In genomic region chr7:128462427-128462826, GRCh38 we compare ENCODE assay signal across 33 cellular contexts.
"Had no signal": no experiment of that assay in that cellular context is flagged by ENCODE, and none has a peak within 500 bp of the region (broad histone marks: within the 10 kb centered on the region; RNA-seq: fewer than 3 reads in every experiment).

No MANE protein-coding gene starts in this region.

- H3K4me3 Mint-ChIP-seq: activated B cell treated with CpG ODN at 0.5 μM for 24 hours; activated CD4-positive, alpha-beta memory T cell treated with anti-CD3 and anti-CD28 coated beads for 36 hours; activated CD4-positive, alpha-beta T cell treated with anti-CD3 and anti-CD28 coated beads, Interleukin-2, amount 10 ng/mL, durations not matched to agents 24 days and 14 days; activated CD8-positive, alpha-beta T cell treated with anti-CD3 and anti-CD28 coated beads for 36 hours; activated naive CD8-positive, alpha-beta T cell treated with anti-CD3 and anti-CD28 coated beads for 36 hours; activated T-cell treated with anti-CD3 and anti-CD28 coated beads, Interleukin-2, amount 50 U/mL, for 4 hours; central memory CD8-positive, alpha-beta T cell; T-helper 1 cell treated with Interleukin-12 subunit alpha and Interleukin-12 subunit beta and Interleukin-4 antibody, amounts not matched to agents 30 μg/mL and 1 μg/mL, for 36 hours; T-helper 2 cell treated with Interferon-gamma antibody and Interleukin-4, amounts not matched to agents 5 μg/mL and 100 μg/mL, for 36 hours had no signal

- H3K9me3 Mint-ChIP-seq: activated B cell treated with CpG ODN at 0.5 μM for 24 hours; activated CD4-positive, alpha-beta memory T cell treated with anti-CD3 and anti-CD28 coated beads for 36 hours; activated CD4-positive, alpha-beta T cell treated with anti-CD3 and anti-CD28 coated beads, Interleukin-2, amount 10 ng/mL, durations not matched to agents 24 days and 14 days; activated CD8-positive, alpha-beta T cell treated with anti-CD3 and anti-CD28 coated beads for 36 hours; activated naive CD4-positive, alpha-beta T cell treated with anti-CD3 and anti-CD28 coated beads, Interleukin-2, amount 50 U/mL, for 72 hours; activated naive CD8-positive, alpha-beta T cell treated with anti-CD3 and anti-CD28 coated beads for 36 hours; activated T-cell treated with anti-CD3 and anti-CD28 coated beads, Interleukin-2, amount 50 U/mL, for 4 hours; activated T-helper 2 cell treated with anti-CD3 and anti-CD28 coated beads, Interferon-gamma antibody, Interleukin-2, Interleukin-4, amounts not matched to agents 10 μg/mL and 5 μg/mL and 100 μg/mL, durations not matched to agents 14 hours and 24 hours and 36 hours; central memory CD8-positive, alpha-beta T cell; T-helper 1 cell treated with Interleukin-12 subunit alpha and Interleukin-12 subunit beta and Interleukin-4 antibody, amounts not matched to agents 30 μg/mL and 1 μg/mL, for 36 hours; T-helper 2 cell treated with Interferon-gamma antibody and Interleukin-4, amounts not matched to agents 5 μg/mL and 100 μg/mL, for 36 hours had no signal

- H3K27me3 ChIP-seq: adrenal gland, body of pancreas, cardiac muscle cell had no signal

- H3K36me3 ChIP-seq: adrenal gland, cardiac muscle cell had no signal

- H3K27me3 Mint-ChIP-seq: activated B cell treated with CpG ODN at 0.5 μM for 24 hours; activated CD4-positive, alpha-beta memory T cell treated with anti-CD3 and anti-CD28 coated beads for 36 hours; activated CD4-positive, alpha-beta T cell treated with anti-CD3 and anti-CD28 coated beads, Interleukin-2, amount 10 ng/mL, durations not matched to agents 24 days and 14 days; activated CD8-positive, alpha-beta T cell treated with anti-CD3 and anti-CD28 coated beads for 36 hours; activated naive CD8-positive, alpha-beta T cell treated with anti-CD3 and anti-CD28 coated beads for 36 hours; central memory CD8-positive, alpha-beta T cell had no signal

- H3K27ac Mint-ChIP-seq: activated B cell treated with CpG ODN at 0.5 μM for 24 hours; activated CD4-positive, alpha-beta memory T cell treated with anti-CD3 and anti-CD28 coated beads for 36 hours; activated CD4-positive, alpha-beta T cell treated with anti-CD3 and anti-CD28 coated beads, Interleukin-2, amount 10 ng/mL, durations not matched to agents 24 days and 14 days; activated CD8-positive, alpha-beta T cell treated with anti-CD3 and anti-CD28 coated beads for 36 hours; activated naive CD4-positive, alpha-beta T cell treated with anti-CD3 and anti-CD28 coated beads, Interleukin-2, amount 50 U/mL, for 72 hours; activated naive CD8-positive, alpha-beta T cell treated with anti-CD3 and anti-CD28 coated beads for 36 hours; T-helper 1 cell treated with Interleukin-12 subunit alpha and Interleukin-12 subunit beta and Interleukin-4 antibody, amounts not matched to agents 30 μg/mL and 1 μg/mL, for 36 hours; T-helper 2 cell treated with Interferon-gamma antibody and Interleukin-4, amounts not matched to agents 5 μg/mL and 100 μg/mL, for 36 hours had no signal

- H3K4me1 ChIP-seq: adrenal gland had no signal

- H3K4me3 ChIP-seq: adrenal gland, body of pancreas, cardiac muscle cell had no signal

- H3K27ac ChIP-seq: adrenal gland, body of pancreas, cardiac muscle cell, VCaP had no signal

- DNase-seq: activated B cell treated with CpG ODN at 0.5 μM for 24 hours; activated CD4-positive, alpha-beta memory T cell treated with anti-CD3 and anti-CD28 coated beads for 36 hours; activated CD4-positive, alpha-beta T cell treated with anti-CD3 and anti-CD28 coated beads for 4 hours; activated CD4-positive, alpha-beta T cell treated with anti-CD3 and anti-CD28 coated beads, Interleukin-2, amount 10 ng/mL, durations not matched to agents 24 days and 14 days; activated CD4-positive, alpha-beta T cell treated with anti-CD3 and anti-CD28 coated beads, Interleukin-2, amount 50 U/mL, for 1 hour; activated CD4-positive, alpha-beta T cell treated with anti-CD3 and anti-CD28 coated beads, Interleukin-2, amount 50 U/mL, for 4 hours; activated CD4-positive, CD25-positive, alpha-beta regulatory T cell treated with anti-CD3 and anti-CD28 coated beads, Interleukin-2, amount 50 U/mL, for 72 hours; activated CD8-positive, alpha-beta memory T cell treated with anti-CD3 and anti-CD28 coated beads, Interleukin-2, amount 50 U/mL, for 4 hours; activated CD8-positive, alpha-beta T cell treated with anti-CD3 and anti-CD28 coated beads for 36 hours; activated effector memory CD4-positive, alpha-beta T cell treated with Interleukin-2 at 50 U/mL for 16 hours; activated gamma-delta T cell; activated naive CD4-positive, alpha-beta T cell treated with anti-CD3 and anti-CD28 coated beads, Interleukin-2, amount 50 U/mL, for 16 hours; activated naive CD4-positive, alpha-beta T cell treated with Interleukin-2 at 50 U/mL for 16 hours; activated naive CD8-positive, alpha-beta T cell treated with anti-CD3 and anti-CD28 coated beads for 36 hours; activated T-cell treated with anti-CD3 and anti-CD28 coated beads for 4 hours; activated T-cell treated with anti-CD3 and anti-CD28 coated beads, Interleukin-2, amount 50 U/mL, for 1 hour; activated T-cell treated with anti-CD3 and anti-CD28 coated beads, Interleukin-2, amount 50 U/mL, for 4 hours; adrenal gland; amniotic stem cell; aorta; body of pancreas; caudate nucleus; cerebellar nuclear complex; T-helper 1 cell; T-helper 2 cell; T-helper 9 cell had no signal

- H3K9me3 ChIP-seq: adrenal gland, body of pancreas had no signal

- ATAC-seq: activated CD8-positive, alpha-beta T cell treated with anti-CD3 and anti-CD28 coated beads for 36 hours; activated naive CD4-positive, alpha-beta T cell treated with anti-CD3 and anti-CD28 coated beads, Interleukin-2, amount 50 U/mL, for 72 hours; activated T-cell treated with anti-CD3 and anti-CD28 coated beads, Interleukin-2, amount 50 U/mL, for 4 hours; body of pancreas had no signal
